8 cellular contexts compared by ENCODE assay signal in genomic region chr2:112706170-112706664, GRCh38. TPM values are rescaled to one million over a fixed set of nuclear protein-coding genes. Genes with fewer than 3 reads are reported as not detected.
A peak's percentile ranks its signal among the peaks of the same experiment; 100 is the strongest.
DNase-seq lines count a peak whose midpoint lies in the region; ATAC-seq and TF ChIP-seq lines count a peak whose summit lies in the region.

No MANE protein-coding gene starts in this region.

- no peaks in the 10 kb centered on the region for H3K9me3 Mint-ChIP-seq in activated T-helper 2 cell treated with anti-CD3 and anti-CD28 coated beads, Interferon-gamma antibody, Interleukin-2, Interleukin-4, amounts not matched to agents 10 μg/mL and 5 μg/mL and 100 μg/mL, durations not matched to agents 14 hours and 24 hours and 36 hours

- DNase-seq in M059J (ENCODE audit: low read depth) (peak; percentile 89), osteoblast (ENCODE audit: insufficient read length, low spot score, missing footprints) (peak; percentile 6), substantia nigra (lab: John Stamatoyannopoulos, UW) (no peak), inferior parietal cortex (ENCODE audit: extremely low spot score) (no peak)
- DNase-seq in activated T-helper 2 cell treated with anti-CD3 and anti-CD28 coated beads, Interferon-gamma antibody, Interleukin-2, Interleukin-4, amounts not matched to agents 10 μg/mL and 5 μg/mL and 100 μg/mL, durations not matched to agents 14 hours and 24 hours and 36 hours (ENCODE audit: low spot score) = peak; percentile 84
- DNase-seq in effector CD8-positive, alpha-beta T cell (lab: John Stamatoyannopoulos, UW) = no peak

- peaks cover 1% of the 10 kb centered on the region for H3K27me3 Mint-ChIP-seq in activated T-helper 2 cell treated with anti-CD3 and anti-CD28 coated beads, Interferon-gamma antibody, Interleukin-2, Interleukin-4, amounts not matched to agents 10 μg/mL and 5 μg/mL and 100 μg/mL, durations not matched to agents 14 hours and 24 hours and 36 hours (ENCODE audit: low read depth)

- H3K4me3 Mint-ChIP-seq in activated T-helper 2 cell treated with anti-CD3 and anti-CD28 coated beads, Interferon-gamma antibody, Interleukin-2, Interleukin-4, amounts not matched to agents 10 μg/mL and 5 μg/mL and 100 μg/mL, durations not matched to agents 14 hours and 24 hours and 36 hours (ENCODE audit: low read depth) = peak overlapping the region; percentile 70

- intact Hi-C loops in activated T-helper 2 cell treated with anti-CD3 and anti-CD28 coated beads, Interferon-gamma antibody, Interleukin-2, Interleukin-4, amounts not matched to agents 10 μg/mL and 5 μg/mL and 100 μg/mL, durations not matched to agents 14 hours and 24 hours and 36 hours (cut with micrococcal nuclease) = loop anchor here (5.0 kb wide), 1 partner anchor 59 kb away; the partner anchor contains the start of gene SLC20A1

- no peaks in the 10 kb centered on the region for H3K79me2 ChIP-seq in osteoblast (ENCODE audit: insufficient read depth, low read length)

- H3K9me3 ChIP-seq in osteoblast (ENCODE audit: low read depth, low read length) = no peaks in the 10 kb centered on the region

- H2AFZ ChIP-seq in osteoblast (ENCODE audit: low read length) = no peak overlapping the region

- no peaks in the 10 kb centered on the region for H3K36me3 Mint-ChIP-seq in activated T-helper 2 cell treated with anti-CD3 and anti-CD28 coated beads, Interferon-gamma antibody, Interleukin-2, Interleukin-4, amounts not matched to agents 10 μg/mL and 5 μg/mL and 100 μg/mL, durations not matched to agents 14 hours and 24 hours and 36 hours (ENCODE audit: low read depth)

- ATAC-seq in GM18909 (IDR thresholded peaks at IDR 0.05; ENCODE audit: poor library complexity, unreplicated experiment) (peak; percentile 43), GM21360 (IDR thresholded peaks at IDR 0.05; ENCODE audit: unreplicated experiment) (no peak)

- H3K27me3 ChIP-seq in osteoblast (ENCODE audit: insufficient read depth, low read length) = no peaks in the 10 kb centered on the region

- H3K4me1 Mint-ChIP-seq in activated T-helper 2 cell treated with anti-CD3 and anti-CD28 coated beads, Interferon-gamma antibody, Interleukin-2, Interleukin-4, amounts not matched to agents 10 μg/mL and 5 μg/mL and 100 μg/mL, durations not matched to agents 14 hours and 24 hours and 36 hours (ENCODE audit: low read depth) = peaks cover 57% of the 10 kb centered on the region

- no peaks in the 10 kb centered on the region for H3K36me3 ChIP-seq in osteoblast (ENCODE audit: insufficient read depth, low read length)

- H3K4me3 ChIP-seq in osteoblast (ENCODE audit: insufficient read depth, low read length) = no peak overlapping the region

- H3K4me2 ChIP-seq in osteoblast (ENCODE audit: insufficient read depth, low read length) = no peak overlapping the region

- no peaks in the 10 kb centered on the region for H4K20me1 ChIP-seq in osteoblast (ENCODE audit: insufficient read depth, low read length)

- H3K27ac ChIP-seq in osteoblast (ENCODE audit: low read depth, low read length) (no peak overlapping the region), substantia nigra (ENCODE audit: low read depth, low read length, poor library complexity, severe bottlenecking) (no peak overlapping the region)

- H3K27ac Mint-ChIP-seq in activated T-helper 2 cell treated with anti-CD3 and anti-CD28 coated beads, Interferon-gamma antibody, Interleukin-2, Interleukin-4, amounts not matched to agents 10 μg/mL and 5 μg/mL and 100 μg/mL, durations not matched to agents 14 hours and 24 hours and 36 hours = peak overlapping the region; percentile 76

- TF ChIP-seq CTCF in osteoblast (IDR thresholded peaks at IDR 0.05; ENCODE audit: extremely low read depth, low read depth, low read length) = no peak

- peaks cover 7% of the 10 kb centered on the region for H3K4me1 ChIP-seq in osteoblast (ENCODE audit: insufficient read depth, low read length)

RNA-seq across cellular contexts. Expression of gene NT5DC4, which starts 14.6 kb away (rescaled TPM):
- total RNA-seq in M059J (2014; rRNA removed; shearing (Covaris generic)) = not detected in 2 replicates
- not detected in 2 replicates for total RNA-seq in activated T-helper 2 cell treated with anti-CD3 and anti-CD28 coated beads, Interferon-gamma antibody, Interleukin-2, Interleukin-4, amounts not matched to agents 10 μg/mL and 5 μg/mL and 100 μg/mL, durations not matched to agents 14 hours and 24 hours and 36 hours
- not detected in 2 replicates for total RNA-seq in osteoblast

RNA-seq across cellular contexts. Expression of gene CKAP2L, which starts 58.2 kb away (rescaled TPM):
- total RNA-seq in M059J (2014; rRNA removed; shearing (Covaris generic)) = 23.0 and 24.0 TPM in 2 replicates
- total RNA-seq in activated T-helper 2 cell treated with anti-CD3 and anti-CD28 coated beads, Interferon-gamma antibody, Interleukin-2, Interleukin-4, amounts not matched to agents 10 μg/mL and 5 μg/mL and 100 μg/mL, durations not matched to agents 14 hours and 24 hours and 36 hours = 24.4 and 27.2 TPM in 2 replicates
- 1.1 and 1.5 TPM in 2 replicates for total RNA-seq in osteoblast

Comparison
In these comparisons a context has a peak if more than half of its experiments do, and no peak if none do; other contexts are left out.
1. DNase-seq: peak in M059J (single experiment), activated T-helper 2 cell treated with anti-CD3 and anti-CD28 coated beads, Interferon-gamma antibody, Interleukin-2, Interleukin-4, amounts not matched to agents 10 μg/mL and 5 μg/mL and 100 μg/mL, durations not matched to agents 14 hours and 24 hours and 36 hours (single experiment) and osteoblast (single experiment); none in effector CD8-positive, alpha-beta T cell (single experiment), substantia nigra (0 of 49) and inferior parietal cortex (single experiment).